Comparison of ENCODE assay signal across 10 cellular contexts in genomic region chr12:111777345-111778045, GRCh38. TPM values are rescaled to one million over a fixed set of nuclear protein-coding genes. Genes with fewer than 3 reads are reported as not detected.
DNase-seq lines count a peak whose midpoint lies in the region; TF ChIP-seq lines count a peak whose summit lies in the region.
"Had no signal": no experiment of that assay in that cellular context is flagged by ENCODE, and none has a peak within 500 bp of the region (broad histone marks: within the 10 kb centered on the region; RNA-seq: fewer than 3 reads in every experiment).

No MANE protein-coding gene starts in this region.

- TF ChIP-seq CTCF in transverse colon (IDR thresholded peaks at IDR 0.05) = no peak

- 46 to 63% methylated on average over 16 of the region's 16 CpGs for WGBS in esophagus, 2 donors
- 53% methylated on average over 16 of the region's 16 CpGs; no CpG with 5 or more reads in 1 of the 2 donors for WGBS in transverse colon (ENCODE audit: low coverage in 1 of 2), 2 donors

- H3K27me3 ChIP-seq in esophagus (ENCODE audit: control insufficient read depth in 1 of 2, insufficient read depth in 2 of 2, low read length in 2 of 2) = no peaks in the 10 kb centered on the region
- no peaks in the 10 kb centered on the region for H3K27me3 ChIP-seq in muscle layer of colon (ENCODE audit: control insufficient read depth in 1 of 2, insufficient read depth in 2 of 2, low read length in 2 of 2)
- H3K27me3 ChIP-seq in transverse colon = no peaks in the 10 kb centered on the region

- H3K9me3 ChIP-seq in esophagus (ENCODE audit: control insufficient read depth in 2 of 2, insufficient read depth in 1 of 2, low read depth in 1 of 2, low read length in 1 of 2) (no peaks in the 10 kb centered on the region), muscle layer of colon (ENCODE audit: low read length) (no peaks in the 10 kb centered on the region), transverse colon (no peaks in the 10 kb centered on the region)

- H3K27ac ChIP-seq in esophagus (ENCODE audit: low read depth in 2 of 2, low read length in 1 of 2) (peak overlapping the region; percentile 36 to 65), muscle layer of colon (ENCODE audit: low read depth, low read length) (peak overlapping the region; percentile 64), transverse colon (peak overlapping the region; percentile 93 to 98 (median 96))

- intact Hi-C loops in transverse colon (cut with DNase I; ENCODE audit: low total_unique reads) = no loop called here

- peaks cover 0 to 8% of the 10 kb centered on the region in 2 donors for H3K36me3 ChIP-seq in esophagus (ENCODE audit: control insufficient read depth in 2 of 2, insufficient read depth in 2 of 2, low read length in 1 of 2)
- H3K36me3 ChIP-seq in muscle layer of colon (ENCODE audit: insufficient read depth, low read length) = peaks cover 21% of the 10 kb centered on the region
- H3K36me3 ChIP-seq in transverse colon = peaks cover 0 to 8% (median 3%) of the 10 kb centered on the region in 4 donors

- in situ Hi-C loops in transverse colon (cut with MboI; ENCODE audit: low pct_ligation_motif_present in 1 of 4, low pct_unique_long_range_greater_than_20kb in 1 of 4, low sequenced_read_pairs in 3 of 4) = no loop called here

- H3K9ac ChIP-seq in muscle layer of colon (ENCODE audit: low read length) = no peak overlapping the region

- DNase-seq in LoVo (ENCODE audit: low spot score) (peak; percentile 76), transverse colon (peak; percentile 82), NCI-H1694 treated with DMSO at 0.1 percent for 48 hours (lab: John Stamatoyannopoulos, UW) (no peak)
- DNase-seq in activated T-cell treated with anti-CD3 and anti-CD28 coated beads, Interleukin-2, amount 50 U/mL, for 48 hours = no peak
- no peak for DNase-seq in stimulated activated CD4-positive, alpha-beta T cell treated with anti-CD3 and anti-CD28 coated beads, Interleukin-4, amount 100 ng/mL, for 4 hours
- DNase-seq: GDM1, KBM-7, NCI-H524 treated with DMSO at 0.1 percent for 48 hours had no signal

- H3K4me3 ChIP-seq in esophagus (ENCODE audit: low read depth in 1 of 2, low read length in 2 of 2) = no peak overlapping the region
- H3K4me3 ChIP-seq in muscle layer of colon (ENCODE audit: low read depth in 1 of 2, low read length in 2 of 2) = no peak overlapping the region
- no peak overlapping the region for H3K4me3 ChIP-seq in transverse colon

- H3K4me1 ChIP-seq in esophagus (ENCODE audit: control insufficient read depth in 2 of 2, insufficient read depth in 2 of 2, low read length in 1 of 2) = peaks cover 12 to 31% of the 10 kb centered on the region in 2 donors
- peaks cover 56% of the 10 kb centered on the region for H3K4me1 ChIP-seq in muscle layer of colon (ENCODE audit: insufficient read depth, low read length)
- H3K4me1 ChIP-seq in transverse colon = peaks cover 50 to 89% (median 84%) of the 10 kb centered on the region in 4 donors

- TF ChIP-seq POLR2A in transverse colon (IDR thresholded peaks at IDR 0.05) = peak; percentile 28

- TF ChIP-seq EP300 in transverse colon (IDR thresholded peaks at IDR 0.05; ENCODE audit: low read depth) = no peak

RNA-seq across cellular contexts. Expression of gene ALDH2, which starts 10.8 kb away (rescaled TPM):
- 100 to 1,000 TPM in 1 of 2 donors, 10 to 100 TPM in 1; 83.9 to 148 TPM for polyA plus RNA-seq in esophagus
- total RNA-seq in transverse colon = 100 to 1,000 TPM; 102 to 239 (median 162) TPM

Comparison
In these comparisons a context has a peak if more than half of its experiments do, and no peak if none do; other contexts are left out.
1. DNase-seq: peak in LoVo (single experiment) and transverse colon (single experiment); none in activated T-cell treated with anti-CD3 and anti-CD28 coated beads, Interleukin-2, amount 50 U/mL, for 48 hours (0 of 2), NCI-H1694 treated with DMSO at 0.1 percent for 48 hours (single experiment) and stimulated activated CD4-positive, alpha-beta T cell treated with anti-CD3 and anti-CD28 coated beads, Interleukin-4, amount 100 ng/mL, for 4 hours (0 of 2).
2. Peak in every context shown above with its lines, with median percentiles within 50 percentile points of each other: H3K27ac ChIP-seq.